ENCODE assay signal across 8 cellular contexts in the genomic region with DNA sequence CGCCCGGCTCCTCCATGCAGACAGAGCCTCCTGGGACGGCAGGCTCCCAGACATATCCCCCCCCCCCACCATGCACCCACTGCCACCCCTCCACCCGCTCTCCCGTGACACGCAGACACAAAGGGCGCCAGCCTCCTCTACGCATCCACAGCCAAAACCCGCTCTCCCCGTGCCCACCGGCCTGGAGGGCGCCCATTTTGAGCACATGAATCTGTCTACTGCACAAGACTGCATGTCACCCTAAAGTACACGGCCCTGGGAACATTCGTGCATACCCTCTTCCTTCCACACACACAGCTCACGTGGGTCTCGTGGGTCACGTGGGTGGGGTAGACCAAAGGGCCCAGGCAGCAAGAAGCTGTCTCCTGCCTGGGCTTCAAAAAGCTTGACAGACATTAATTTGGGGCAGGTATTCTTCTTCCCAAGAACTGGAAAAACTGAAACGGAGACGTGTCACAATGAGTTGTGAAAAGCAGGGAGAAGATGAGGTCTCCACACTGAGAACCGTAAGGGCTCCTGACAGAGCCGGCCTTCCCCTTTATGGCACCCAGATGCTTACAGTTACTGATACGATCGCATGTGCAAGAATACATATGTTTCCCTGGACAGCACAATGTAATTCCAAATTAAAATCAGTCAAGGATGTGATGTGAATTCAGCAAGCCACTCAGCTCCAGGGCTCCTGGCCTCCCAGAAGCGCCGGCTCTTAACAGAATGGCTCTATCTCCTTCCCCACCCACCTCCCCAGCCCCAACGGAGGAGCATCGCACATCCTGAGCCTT. TPM values are rescaled to one million over a fixed set of nuclear protein-coding genes. Genes with fewer than 3 reads are reported as not detected.
DNase-seq lines count a peak whose midpoint lies in the region; ATAC-seq and TF ChIP-seq lines count a peak whose summit lies in the region.
"Had no signal": no experiment of that assay in that cellular context is flagged by ENCODE, and none has a peak within 500 bp of the region (broad histone marks: within the 10 kb centered on the region; RNA-seq: fewer than 3 reads in every experiment).

No MANE protein-coding gene starts in this region.

- no peak overlapping the region for H3K27ac ChIP-seq in OCI-LY1 (ENCODE audit: low read depth, low read length, poor library complexity, severe bottlenecking)
- peak overlapping the region; percentile 91 for H3K27ac ChIP-seq in muscle layer of colon (ENCODE audit: low read depth, low read length)
- H3K27ac ChIP-seq in thoracic aorta: peak overlapping the region; percentile 99

- H3K79me2 ChIP-seq in OCI-LY1 (ENCODE audit: insufficient read depth, low read length): no peaks in the 10 kb centered on the region

- peak overlapping the region; percentile 80 for H3K4me3 Mint-ChIP-seq in chondrocyte (ENCODE audit: unreplicated experiment)

- CTCF ChIA-PET in GM10248 (lab: Yijun Ruan, JAX): interaction anchor here (1.0 to 10.6 kb wide), 18 partner anchors 11 to 407 kb away, joined by 3 to 216 read pairs (median 5); partner anchors contain the start of gene FLVCR2

- no peaks in the 10 kb centered on the region for H3F3A ChIP-seq in OCI-LY1 (ENCODE audit: insufficient read depth, low read length)

- no peak overlapping the region for H2AFZ ChIP-seq in OCI-LY1 (ENCODE audit: low read length)

- H3K9me3 ChIP-seq in OCI-LY1 (ENCODE audit: low read length): no peaks in the 10 kb centered on the region
- H3K9me3 ChIP-seq in muscle layer of colon (ENCODE audit: low read length): no peaks in the 10 kb centered on the region
- no peaks in the 10 kb centered on the region for H3K9me3 ChIP-seq in thoracic aorta
- H3K9me3 ChIP-seq: HAP-1 had no signal

- ATAC-seq in thoracic aorta (ENCODE audit: insufficient number of reproducible peaks, low FRiP score, low read depth) (no peak), GM21381 (IDR thresholded peaks at IDR 0.05; ENCODE audit: unreplicated experiment) (no peak)

- H3K27me3 ChIP-seq in OCI-LY1 (ENCODE audit: insufficient read depth, low read length): no peaks in the 10 kb centered on the region
- H3K27me3 ChIP-seq in muscle layer of colon (ENCODE audit: control insufficient read depth in 1 of 2, insufficient read depth in 2 of 2, low read length in 2 of 2): no peaks in the 10 kb centered on the region
- H3K27me3 ChIP-seq in thoracic aorta (replicated peaks; ENCODE audit: insufficient read depth): no peaks in the 10 kb centered on the region

- H3K4me2 ChIP-seq in OCI-LY1 (ENCODE audit: low read length): 0 out of 2 replicates have a peak overlapping the region, but pooled peaks have one; percentile 8

- H3K36me3 ChIP-seq in OCI-LY1 (ENCODE audit: insufficient read depth, low read length): no peaks in the 10 kb centered on the region
- H3K36me3 ChIP-seq in muscle layer of colon (ENCODE audit: insufficient read depth, low read length): no peaks in the 10 kb centered on the region
- H3K36me3 ChIP-seq in thoracic aorta: no peaks in the 10 kb centered on the region
- H3K36me3 ChIP-seq: HAP-1 had no signal

- no peak overlapping the region for H3K4me3 ChIP-seq in OCI-LY1 (ENCODE audit: low read depth, low read length, poor library complexity, severe bottlenecking)
- peak overlapping the region; percentile 53 to 59 for H3K4me3 ChIP-seq in muscle layer of colon (ENCODE audit: low read depth in 1 of 2, low read length in 2 of 2)
- peak overlapping the region; percentile 93 for H3K4me3 ChIP-seq in thoracic aorta
- H3K4me3 ChIP-seq: HAP-1 had no signal

- DNase-seq in chondrocyte (ENCODE audit: low spot score) (no peak), thoracic aorta (ENCODE audit: low spot score) (no peak), hepatic stellate cell (ENCODE audit: low spot score) (no peak), GM10248 (ENCODE audit: extremely low spot score) (no peak)

- H3K27ac Mint-ChIP-seq in chondrocyte (ENCODE audit: unreplicated experiment): peak overlapping the region; percentile 85

- H3K9me3 Mint-ChIP-seq in chondrocyte (ENCODE audit: low read depth): no peaks in the 10 kb centered on the region

- no peaks in the 10 kb centered on the region for H4K20me1 ChIP-seq in OCI-LY1 (ENCODE audit: insufficient read depth, low read length)

- POLR2A ChIA-PET in GM10248 (lab: Yijun Ruan, JAX): no interaction called here

- H3K27me3 Mint-ChIP-seq in chondrocyte (ENCODE audit: low read depth): no peaks in the 10 kb centered on the region

- TF ChIP-seq CTCF in OCI-LY1 (IDR thresholded peaks at IDR 0.05; ENCODE audit: low read length): no peak
- no peak for TF ChIP-seq CTCF in chondrocyte (IDR thresholded peaks at IDR 0.05)
- no peak for TF ChIP-seq CTCF in thoracic aorta (IDR thresholded peaks at IDR 0.05)
- no peak for TF ChIP-seq CTCF in GM10248 (IDR thresholded peaks at IDR 0.05; ENCODE audit: control extremely low read depth, extremely low read depth, low read depth, missing control alignments)

- H3K36me3 Mint-ChIP-seq in chondrocyte (ENCODE audit: low read depth): peaks cover 9% of the 10 kb centered on the region

- H3K4me1 Mint-ChIP-seq in chondrocyte (ENCODE audit: low read depth): peaks cover 71% of the 10 kb centered on the region

- H3K9ac ChIP-seq in OCI-LY1 (ENCODE audit: low read length) (no peak overlapping the region), muscle layer of colon (ENCODE audit: low read length) (peak overlapping the region; percentile 19)

- no peaks in the 10 kb centered on the region for H3K9me2 ChIP-seq in OCI-LY1 (ENCODE audit: low read depth, low read length)

- H3K4me1 ChIP-seq in OCI-LY1 (ENCODE audit: insufficient read depth, low read length, severe bottlenecking) (peaks cover 46% of the 10 kb centered on the region), muscle layer of colon (ENCODE audit: insufficient read depth, low read length) (peaks cover 26% of the 10 kb centered on the region), thoracic aorta (ENCODE audit: control insufficient read depth in 1 of 2, low read depth in 2 of 2) (peaks cover 14 to 60% of the 10 kb centered on the region in 2 donors)

RNA-seq across cellular contexts. Expression of gene TGFB3, which starts 2.0 kb away (rescaled TPM):
- total RNA-seq in chondrocyte (200 to 223 TPM (median 222 TPM) in 3 replicates), thoracic aorta (10 to 100 TPM; 46.4 to 67.1 TPM)

RNA-seq across cellular contexts. Expression of gene IFT43, which starts 5.7 kb away (rescaled TPM):
- 25.0 to 28.6 TPM (median 28.2 TPM) in 3 replicates for total RNA-seq in chondrocyte
- 10 to 100 TPM; 27.5 to 80.8 TPM for total RNA-seq in thoracic aorta
